ENCODE assay signal across 12 cellular contexts in the genomic region with DNA sequence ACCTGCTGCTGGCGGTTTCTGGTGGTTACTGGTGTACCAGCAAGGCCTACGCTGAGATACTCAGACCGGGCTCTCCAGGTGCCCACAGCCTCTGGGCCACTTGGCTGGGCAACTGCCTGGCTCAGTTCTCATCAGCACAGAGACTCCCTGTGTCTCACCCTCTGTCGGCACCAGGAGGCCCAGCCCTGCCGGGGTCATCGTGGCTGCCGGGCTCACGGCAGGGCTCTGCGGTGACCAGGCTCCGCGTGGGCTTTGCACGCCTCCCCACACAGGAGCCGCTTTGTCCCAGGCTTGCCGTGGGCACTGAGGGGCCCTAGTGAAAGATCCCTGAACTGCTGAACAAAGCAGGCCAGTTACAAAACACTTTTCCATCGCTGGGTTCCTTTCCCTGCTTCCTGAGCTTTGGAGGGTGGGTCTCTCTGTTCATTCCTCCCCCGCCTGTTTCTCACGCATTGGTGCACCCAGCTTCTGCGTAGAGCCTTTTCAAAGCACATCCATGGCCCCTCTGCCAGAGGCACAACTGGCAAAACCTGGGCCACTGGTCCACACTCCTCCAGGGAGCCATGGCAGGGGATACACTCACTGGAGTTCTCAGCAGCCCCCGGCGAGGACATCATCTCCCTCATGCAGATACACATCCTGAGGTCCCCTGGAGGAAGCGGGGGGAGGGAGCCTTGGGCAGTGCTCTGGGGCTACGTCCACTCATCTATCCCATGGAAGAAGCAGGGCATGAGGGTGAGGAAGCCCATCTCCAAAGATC.
DNase-seq lines count a peak whose midpoint lies in the region; ATAC-seq and TF ChIP-seq lines count a peak whose summit lies in the region.
"Had no signal": no experiment of that assay in that cellular context is flagged by ENCODE, and none has a peak within 500 bp of the region (broad histone marks: within the 10 kb centered on the region; RNA-seq: fewer than 3 reads in every experiment).

No MANE protein-coding gene starts in this region.

- no peaks in the 10 kb centered on the region for H3K9me3 ChIP-seq in adrenal gland (replicated peaks in 1 of 3)
- H3K9me3 ChIP-seq: ascending aorta, right atrium auricular region had no signal

- no peak overlapping the region for H3K27ac ChIP-seq in adrenal gland
- H3K27ac ChIP-seq: ascending aorta, right atrium auricular region had no signal

- POLR2A ChIA-PET in T-cell (lab: Charles Lee): no interaction called here

- H3K4me1 Mint-ChIP-seq in activated T-cell treated with anti-CD3 and anti-CD28 coated beads, Interleukin-2, amount 50 U/mL, for 24 hours (ENCODE audit: low read depth): peaks cover 88% of the 10 kb centered on the region
- H3K4me1 Mint-ChIP-seq in T-cell (peaks cover 29 to 80% (median 49%) of the 10 kb centered on the region in 3 donors), immature natural killer cell (peaks cover 57 to 92% of the 10 kb centered on the region in 2 donors)

- H3K27me3 Mint-ChIP-seq in activated T-cell treated with anti-CD3 and anti-CD28 coated beads, Interleukin-2, amount 50 U/mL, for 24 hours: no peaks in the 10 kb centered on the region
- H3K27me3 Mint-ChIP-seq in T-cell (no peaks in the 10 kb centered on the region), immature natural killer cell (ENCODE audit: low read depth in 3 of 3) (peaks cover 1 to 36% (median 16%) of the 10 kb centered on the region in 3 donors)

- WGBS in adrenal gland, 4 donors: 88 to 91% (median 90%) methylated on average over 12 to 22 of the region's 22 CpGs

- H3K36me3 Mint-ChIP-seq in activated T-cell treated with anti-CD3 and anti-CD28 coated beads, Interleukin-2, amount 50 U/mL, for 24 hours (ENCODE audit: low read depth): peaks cover 94% of the 10 kb centered on the region
- peaks cover 32% of the 10 kb centered on the region for H3K36me3 Mint-ChIP-seq in T-cell
- peaks cover 17 to 47% (median 18%) of the 10 kb centered on the region in 3 donors for H3K36me3 Mint-ChIP-seq in immature natural killer cell

- no peaks in the 10 kb centered on the region for H3K27me3 ChIP-seq in adrenal gland
- H3K27me3 ChIP-seq: ascending aorta, right atrium auricular region had no signal

- H3K4me3 Mint-ChIP-seq in activated T-cell treated with anti-CD3 and anti-CD28 coated beads, Interleukin-2, amount 50 U/mL, for 24 hours: peak overlapping the region; percentile 43
- H3K4me3 Mint-ChIP-seq in T-cell (peak overlapping the region in 2 of 3 donors; percentile 13 to 58), immature natural killer cell (peak overlapping the region in 2 of 5 donors; percentile 23 to 73)

- H3K36me3 ChIP-seq in adrenal gland (replicated peaks in 1 of 2): no peaks in the 10 kb centered on the region
- H3K36me3 ChIP-seq: ascending aorta, right atrium auricular region had no signal

- peak overlapping the region; percentile 90 for H3K27ac Mint-ChIP-seq in activated T-cell treated with anti-CD3 and anti-CD28 coated beads, Interleukin-2, amount 50 U/mL, for 24 hours
- H3K27ac Mint-ChIP-seq in T-cell: peak overlapping the region; percentile 85 to 93
- H3K27ac Mint-ChIP-seq in immature natural killer cell: peak overlapping the region; percentile 42 to 93 (median 86)

- H3K4me1 ChIP-seq in adrenal gland (replicated peaks in 1 of 2): no peaks in the 10 kb centered on the region

- no peak for TF ChIP-seq CTCF in adrenal gland (IDR thresholded peaks at IDR 0.05)

- no peak overlapping the region for H3K4me3 ChIP-seq in adrenal gland
- H3K4me3 ChIP-seq: ascending aorta, right atrium auricular region had no signal

- intact Hi-C loops in adrenal gland (cut with DNase I): no loop called here

- TF ChIP-seq POLR2A in adrenal gland (IDR thresholded peaks at IDR 0.05): no peak

- H3K9me3 Mint-ChIP-seq in activated T-cell treated with anti-CD3 and anti-CD28 coated beads, Interleukin-2, amount 50 U/mL, for 24 hours: no peaks in the 10 kb centered on the region
- no peaks in the 10 kb centered on the region for H3K9me3 Mint-ChIP-seq in T-cell
- no peaks in the 10 kb centered on the region for H3K9me3 Mint-ChIP-seq in immature natural killer cell

- peak; percentile 13 to 32 (median 18) for ATAC-seq in T-cell (replicated peaks in 1 of 4)
- peak; percentile 21 for ATAC-seq in stimulated activated naive CD8-positive, alpha-beta T cell treated with anti-CD3 and anti-CD28 coated beads, Interleukin-15, Interleukin-2, amounts not matched to agents 100 U/mL and 50 U/mL, for 24 hours

- DNase-seq in activated T-cell treated with anti-CD3 and anti-CD28 coated beads, Interleukin-2, amount 50 U/mL, for 24 hours: peak; percentile 58
- DNase-seq in activated T-cell treated with anti-CD3 and anti-CD28 coated beads, Interleukin-2, amount 50 U/mL, for 1 hour: no peak
- DNase-seq in T-cell: no peak
- DNase-seq in immature natural killer cell: peak in 1 of 3 donors; percentile 16
- DNase-seq in stimulated activated naive CD8-positive, alpha-beta T cell treated with anti-CD3 and anti-CD28 coated beads, Interleukin-15, Interleukin-2, amounts not matched to agents 100 U/mL and 50 U/mL, for 24 hours: peak; percentile 34
- no peak for DNase-seq in adrenal gland
- no peak for DNase-seq in epidermal melanocyte (ENCODE audit: insufficient read length, low spot score)
- DNase-seq in NCI-H69 (lab: John Stamatoyannopoulos, UW): no peak
- DNase-seq: dermis blood vessel endothelial cell, HCEC 1CT had no signal

- CTCF ChIA-PET in T-cell (lab: Charles Lee): interaction anchor here in 1 of 2 donors (0.6 kb wide), 2 partner anchors 9 to 170 kb away, joined by 4 to 5 read pairs; no protein-coding TSS in a partner anchor

Comparison
In these comparisons a context has a peak if more than half of its experiments do, and no peak if none do; other contexts are left out.
1. DNase-seq: peak in activated T-cell treated with anti-CD3 and anti-CD28 coated beads, Interleukin-2, amount 50 U/mL, for 24 hours (single experiment) and stimulated activated naive CD8-positive, alpha-beta T cell treated with anti-CD3 and anti-CD28 coated beads, Interleukin-15, Interleukin-2, amounts not matched to agents 100 U/mL and 50 U/mL, for 24 hours (single experiment); none in activated T-cell treated with anti-CD3 and anti-CD28 coated beads, Interleukin-2, amount 50 U/mL, for 1 hour (single experiment), T-cell (0 of 34), adrenal gland (0 of 7), epidermal melanocyte (single experiment) and NCI-H69 (single experiment).
2. Peak in every context shown above with its lines, with median percentiles within 50 percentile points of each other: H3K27ac Mint-ChIP-seq.